ENCODE assay signal across 8 cellular contexts in genomic region chr1:85258536-85259117, GRCh38. TPM values are rescaled to one million over a fixed set of nuclear protein-coding genes. Genes with fewer than 3 reads are reported as not detected.
DNase-seq lines count a peak whose midpoint lies in the region; ATAC-seq, FAIRE-seq and TF ChIP-seq lines count a peak whose summit lies in the region.

No MANE protein-coding gene starts in this region.

- H3K4me1 ChIP-seq in heart right ventricle (peaks cover 6 to 54% (median 38%) of the 10 kb centered on the region in 9 donors), small intestine (ENCODE audit: control insufficient read depth in 2 of 2, insufficient read depth in 1 of 2, low read depth in 1 of 2, low read length in 1 of 2) (peaks cover 2 to 4% of the 10 kb centered on the region in 2 donors)

- TF ChIP-seq CTCF in WERI-Rb-1 (IDR thresholded peaks at IDR 0.05; ENCODE audit: low read depth, low read length) = no peak
- no peak for TF ChIP-seq CTCF in heart right ventricle (IDR thresholded peaks at IDR 0.05)

- DNase-seq in WERI-Rb-1 (no peak), heart right ventricle (no peak), small intestine (no peak), iPS-NIHi11 (ENCODE audit: low spot score) (no peak), epidermal melanocyte (ENCODE audit: insufficient read length, low spot score) (no peak), anterior cingulate cortex (lab: John Stamatoyannopoulos, UW) (no peak)
- no peak for DNase-seq in effector CD8-positive, alpha-beta T cell (lab: John Stamatoyannopoulos, UW)

- intact Hi-C loops in heart right ventricle (cut with DNase I) = loop anchor here in 8 of 10 donors (2.0 to 10.0 kb wide), 6 partner anchors 18 to 316 kb away; partner anchors contain the start of gene BCL10 (in 1 of the 8)

- H3K9me3 ChIP-seq in WERI-Rb-1 (ENCODE audit: severe bottlenecking) (no peaks in the 10 kb centered on the region), heart right ventricle (no peaks in the 10 kb centered on the region), small intestine (ENCODE audit: control insufficient read depth, low read depth) (no peaks in the 10 kb centered on the region)

- ATAC-seq in GM21786 (IDR thresholded peaks at IDR 0.05; ENCODE audit: unreplicated experiment) (peak; percentile 4), heart right ventricle (peak in 4 of 8 donors; percentile 8 to 43 (median 11))

- H3K27me3 ChIP-seq in WERI-Rb-1 (ENCODE audit: insufficient read depth, low read depth, severe bottlenecking) (no peaks in the 10 kb centered on the region), heart right ventricle (no peaks in the 10 kb centered on the region), small intestine (ENCODE audit: control insufficient read depth in 2 of 2, insufficient read depth in 2 of 2, low read length in 2 of 2) (no peaks in the 10 kb centered on the region)

- H3K27ac ChIP-seq in WERI-Rb-1 = peak overlapping the region; percentile 88; the same call in 1 of the 2 replicates
- H3K27ac ChIP-seq in heart right ventricle = peak overlapping the region in 7 of 10 donors; percentile 82 to 95 (median 92)
- no peak overlapping the region for H3K27ac ChIP-seq in small intestine (ENCODE audit: low read depth in 1 of 2, low read length in 1 of 2)

- peaks cover 32% of the 10 kb centered on the region for H3K36me3 ChIP-seq in WERI-Rb-1
- H3K36me3 ChIP-seq in heart right ventricle = peaks cover 0 to 62% (median 21%) of the 10 kb centered on the region in 9 donors
- H3K36me3 ChIP-seq in small intestine (ENCODE audit: control insufficient read depth in 2 of 2, insufficient read depth in 2 of 2, low read length in 2 of 2) = peaks cover 1 to 2% of the 10 kb centered on the region in 2 donors

- peak overlapping the region; percentile 96 for H3K4me3 ChIP-seq in WERI-Rb-1 (ENCODE audit: low read depth, low read length)
- peak overlapping the region; percentile 76 to 98 (median 90) for H3K4me3 ChIP-seq in heart right ventricle
- H3K4me3 ChIP-seq in small intestine (ENCODE audit: low read depth in 1 of 2, low read length in 2 of 2) = peak overlapping the region; percentile 98 to 99

- 3 to 6% methylated on average over 19 of the region's 19 CpGs for WGBS in heart right ventricle, 2 donors
- WGBS in small intestine, 3 donors = 2 to 6% (median 5%) methylated on average over 19 of the region's 19 CpGs

- no peak for FAIRE-seq in small intestine (lab: Jason Lieb, UNC)

RNA-seq across cellular contexts. Expression of gene C1orf52, which starts 0.8 kb away (rescaled TPM):
- total RNA-seq in heart right ventricle = 10 to 100 TPM; 12.8 to 21.3 (median 15.0) TPM
- polyA plus RNA-seq in heart right ventricle (10 to 100 TPM; 18.4 to 34.4 TPM), small intestine (10 to 100 TPM; 15.9 to 19.5 (median 17.6) TPM)

RNA-seq across cellular contexts. Expression of gene BCL10, which starts 17.8 kb away (rescaled TPM):
- total RNA-seq in heart right ventricle = 10 to 100 TPM in 3 of 10 donors, 1 to 10 TPM in 7; 6.2 to 15.3 (median 9.4) TPM
- polyA plus RNA-seq in heart right ventricle (1 to 10 TPM; 4.1 to 4.3 TPM), small intestine (10 to 100 TPM; 16.3 to 18.4 (median 17.3) TPM)

RNA-seq across cellular contexts. Expression of gene SYDE2, which starts 57.8 kb away (rescaled TPM):
- 10 to 100 TPM; 16.1 to 24.7 (median 21.4) TPM for total RNA-seq in heart right ventricle
- polyA plus RNA-seq in heart right ventricle = 1 to 10 TPM; 1.1 to 3.0 TPM
- polyA plus RNA-seq in small intestine = 1 to 10 TPM; 1.4 to 2.2 (median 1.5) TPM

Comparison
In these comparisons a context has a peak if more than half of its experiments do, and no peak if none do; other contexts are left out.
1. H3K27ac ChIP-seq: peak in WERI-Rb-1 (single experiment) and heart right ventricle (7 of 10); none in small intestine (0 of 2).
2. Peak in every context shown above with its lines, with median percentiles within 50 percentile points of each other: H3K4me3 ChIP-seq.